ENCODE assay signal across 15 cellular contexts in the genomic region with DNA sequence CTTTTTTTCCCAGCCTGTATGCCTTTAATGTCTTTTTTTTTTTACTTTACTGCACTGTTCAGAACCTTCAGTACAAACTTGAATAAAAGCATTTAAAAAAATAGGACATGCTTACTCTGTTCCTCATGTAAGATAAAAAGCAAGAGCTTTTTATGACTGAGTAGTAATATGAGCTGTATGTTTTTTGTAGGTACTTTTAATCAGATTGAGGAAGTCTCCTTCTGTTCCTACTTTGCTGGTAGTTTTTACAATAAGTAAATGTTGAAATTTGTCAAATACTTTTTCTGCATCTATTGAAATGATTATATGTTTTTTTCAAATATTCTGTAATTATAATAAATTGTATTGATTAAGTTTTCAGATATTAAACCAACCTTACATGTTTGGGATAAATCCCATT.
"Had no signal": no experiment of that assay in that cellular context is flagged by ENCODE, and none has a peak within 500 bp of the region (broad histone marks: within the 10 kb centered on the region; RNA-seq: fewer than 3 reads in every experiment).

No MANE protein-coding gene starts in this region.

- H3K9me3 Mint-ChIP-seq: activated CD4-positive, alpha-beta memory T cell treated with anti-CD3 and anti-CD28 coated beads, Interleukin-2, amount 10 ng/mL, durations not matched to agents 7 days and 5 days; central memory CD8-positive, alpha-beta T cell; T-helper 2 cell treated with Interferon-gamma antibody and Interleukin-4, amounts not matched to agents 5 μg/mL and 100 μg/mL, for 36 hours had no signal

- H3K27ac Mint-ChIP-seq: activated CD4-positive, alpha-beta memory T cell treated with anti-CD3 and anti-CD28 coated beads, Interleukin-2, amount 10 ng/mL, durations not matched to agents 7 days and 5 days; T-helper 2 cell treated with Interferon-gamma antibody and Interleukin-4, amounts not matched to agents 5 μg/mL and 100 μg/mL, for 36 hours had no signal

- H3K4me3 Mint-ChIP-seq: activated CD4-positive, alpha-beta memory T cell treated with anti-CD3 and anti-CD28 coated beads, Interleukin-2, amount 10 ng/mL, durations not matched to agents 7 days and 5 days; central memory CD8-positive, alpha-beta T cell; T-helper 2 cell treated with Interferon-gamma antibody and Interleukin-4, amounts not matched to agents 5 μg/mL and 100 μg/mL, for 36 hours had no signal

- H3K27me3 Mint-ChIP-seq: activated CD4-positive, alpha-beta memory T cell treated with anti-CD3 and anti-CD28 coated beads, Interleukin-2, amount 10 ng/mL, durations not matched to agents 7 days and 5 days; central memory CD8-positive, alpha-beta T cell had no signal

- DNase-seq: activated CD4-positive, alpha-beta memory T cell treated with anti-CD3 and anti-CD28 coated beads, Interleukin-2, amount 10 ng/mL, durations not matched to agents 7 days and 5 days; activated CD4-positive, alpha-beta T cell treated with anti-CD3 and anti-CD28 coated beads for 1 hour; activated T-cell treated with anti-CD3 and anti-CD28 coated beads, Interleukin-2, amount 50 U/mL, for 48 hours; anterior cingulate cortex; brain microvascular endothelial cell; effector memory CD4-positive, alpha-beta T cell; foreskin melanocyte; head of caudate nucleus; midbrain; stimulated activated CD4-positive, alpha-beta T cell treated with anti-CD3 and anti-CD28 coated beads, Interleukin-12 subunit alpha, Interleukin-12 subunit beta, amount 100 ng/mL, for 4 hours; stimulated activated CD4-positive, alpha-beta T cell treated with anti-CD3 and anti-CD28 coated beads, Interleukin-2, amount 100 ng/mL, for 24 hours; SW 1271 had no signal

- H3K27me3 ChIP-seq: brain microvascular endothelial cell had no signal

- H3K9ac ChIP-seq: parathyroid adenoma had no signal

- H3K4me1 ChIP-seq: parathyroid adenoma had no signal

- H3K36me3 ChIP-seq: brain microvascular endothelial cell had no signal

- H3K27ac ChIP-seq: brain microvascular endothelial cell, parathyroid adenoma had no signal

- H2AFZ ChIP-seq: parathyroid adenoma had no signal

- H3K79me2 ChIP-seq: parathyroid adenoma had no signal
